Comparison of ENCODE assay signal across 8 cellular contexts in genomic region chr10:98414578-98414931, GRCh38. TPM values are rescaled to one million over a fixed set of nuclear protein-coding genes. Genes with fewer than 3 reads are reported as not detected.
DNase-seq lines count a peak whose midpoint lies in the region; ATAC-seq and TF ChIP-seq lines count a peak whose summit lies in the region.

No MANE protein-coding gene starts in this region.

- no peaks in the 10 kb centered on the region for H3K27me3 ChIP-seq in iPS-15b (ENCODE audit: control insufficient read depth, insufficient read depth, low read length)

- peak overlapping the region; percentile 1 for H3K9ac ChIP-seq in iPS-15b (ENCODE audit: low read depth, low read length)

- H3K9me3 Mint-ChIP-seq in activated naive CD8-positive, alpha-beta T cell treated with anti-CD3 and anti-CD28 coated beads for 36 hours, result no peaks in the 10 kb centered on the region

- H3K4me1 ChIP-seq in iPS-15b (ENCODE audit: control insufficient read depth, insufficient read depth, low read length), result peaks cover 4% of the 10 kb centered on the region

- H3K27me3 Mint-ChIP-seq in activated naive CD8-positive, alpha-beta T cell treated with anti-CD3 and anti-CD28 coated beads for 36 hours, result no peaks in the 10 kb centered on the region

- peaks cover 4% of the 10 kb centered on the region for H3K36me3 ChIP-seq in iPS-15b (ENCODE audit: control insufficient read depth, insufficient read depth, low read length)

- TF ChIP-seq CTCF in HFF-Myc (IDR thresholded peaks at IDR 0.05; ENCODE audit: low read depth, low read length, missing control alignments), result no peak

- no peaks in the 10 kb centered on the region for H3K9me3 ChIP-seq in iPS-15b (ENCODE audit: control insufficient read depth, insufficient read depth, low read length)

- peak overlapping the region; percentile 93 for H3K27ac Mint-ChIP-seq in activated naive CD8-positive, alpha-beta T cell treated with anti-CD3 and anti-CD28 coated beads for 36 hours

- H3K4me3 Mint-ChIP-seq in activated naive CD8-positive, alpha-beta T cell treated with anti-CD3 and anti-CD28 coated beads for 36 hours, result peak overlapping the region; percentile 91

- H3K36me3 Mint-ChIP-seq in activated naive CD8-positive, alpha-beta T cell treated with anti-CD3 and anti-CD28 coated beads for 36 hours, result peaks cover 2% of the 10 kb centered on the region

- DNase-seq in HFF-Myc (ENCODE audit: extremely low read depth, low read depth), result no peak
- no peak for DNase-seq in activated naive CD8-positive, alpha-beta T cell treated with anti-CD3 and anti-CD28 coated beads for 36 hours
- DNase-seq in stimulated activated naive CD8-positive, alpha-beta T cell treated with anti-CD3 and anti-CD28 coated beads, Interleukin-15, Interleukin-2, amounts not matched to agents 100 U/mL and 50 U/mL, for 24 hours, result peak; percentile 9
- DNase-seq in HCEC 1CT, result no peak
- no peak for DNase-seq in NCI-H82 treated with DMSO at 0.1 percent for 48 hours (lab: John Stamatoyannopoulos, UW; ENCODE audit: unreplicated experiment)
- no peak for DNase-seq in GOT3 (lab: John Stamatoyannopoulos, UW)

- no peak for ATAC-seq in stimulated activated naive CD8-positive, alpha-beta T cell treated with anti-CD3 and anti-CD28 coated beads, Interleukin-15, Interleukin-2, amounts not matched to agents 100 U/mL and 50 U/mL, for 24 hours
- no peak for ATAC-seq in GM18858 (IDR thresholded peaks at IDR 0.05; ENCODE audit: unreplicated experiment)

- peaks cover 19% of the 10 kb centered on the region for H3K4me1 Mint-ChIP-seq in activated naive CD8-positive, alpha-beta T cell treated with anti-CD3 and anti-CD28 coated beads for 36 hours

- H3K4me3 ChIP-seq in HFF-Myc (replicated peaks; ENCODE audit: low read depth, low read length) (peak overlapping the region; percentile 64), iPS-15b (ENCODE audit: low read depth, low read length) (peak overlapping the region; percentile 36)

RNA-seq across cellular contexts. Expression of gene PYROXD2, which starts 0.4 kb away (rescaled TPM):
- total RNA-seq in activated naive CD8-positive, alpha-beta T cell treated with anti-CD3 and anti-CD28 coated beads for 36 hours, result 1 to 10 TPM; 2.8 to 3.9 TPM

RNA-seq across cellular contexts. Expression of gene HPS1, which starts 32.2 kb away (rescaled TPM):
- total RNA-seq in activated naive CD8-positive, alpha-beta T cell treated with anti-CD3 and anti-CD28 coated beads for 36 hours, result 10 to 100 TPM; 44.7 to 46.6 TPM
